Comparison of ENCODE assay signal across 8 cellular contexts in the genomic region with DNA sequence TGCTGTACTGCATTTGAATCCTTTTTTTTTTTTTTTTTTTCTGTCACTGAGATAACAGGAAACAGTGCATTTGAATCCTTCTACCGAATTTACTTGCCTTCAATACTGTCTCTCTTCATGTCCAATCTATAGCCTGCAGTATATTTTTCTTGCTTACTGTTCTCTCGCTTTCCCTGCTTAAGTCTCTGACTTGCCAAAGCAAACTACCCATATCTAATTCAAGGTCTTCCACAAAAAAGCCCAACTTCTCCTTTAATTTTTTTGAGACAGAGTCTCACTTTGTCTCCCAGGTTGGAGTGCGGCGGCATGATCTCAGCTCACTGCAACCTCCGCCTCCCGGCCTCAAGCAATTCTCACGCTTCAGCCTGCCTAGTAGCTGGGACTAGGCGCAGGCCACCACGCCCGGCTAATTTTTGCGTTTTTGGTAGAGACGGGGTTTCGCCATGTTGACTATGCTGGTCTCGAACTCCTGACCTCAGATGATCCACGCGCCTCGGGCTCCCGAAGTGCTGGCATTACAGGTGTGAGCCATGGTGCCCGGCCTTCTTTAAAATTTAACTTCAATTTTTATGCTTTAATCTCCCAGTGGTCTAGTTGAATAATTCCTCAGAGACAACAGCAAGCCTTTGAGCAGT. TPM values are rescaled to one million over a fixed set of nuclear protein-coding genes. Genes with fewer than 3 reads are reported as not detected.
DNase-seq lines count a peak whose midpoint lies in the region; ATAC-seq and TF ChIP-seq lines count a peak whose summit lies in the region.

No MANE protein-coding gene starts in this region.

- peaks cover 29 to 59% (median 41%) of the 10 kb centered on the region in 4 donors for H3K36me3 ChIP-seq in esophagus muscularis mucosa
- H3K36me3 ChIP-seq in prostate gland, result no peaks in the 10 kb centered on the region

- H3K4me3 ChIP-seq in GM12875 (ENCODE audit: low read depth, low read length) (peak overlapping the region; percentile 79), esophagus muscularis mucosa (peak overlapping the region; percentile 85 to 99 (median 93)), prostate gland (peak overlapping the region; percentile 51 to 74)

- no peak for TF ChIP-seq POLR2A in esophagus muscularis mucosa (IDR thresholded peaks at IDR 0.05; ENCODE audit: low read depth)
- no peak for TF ChIP-seq POLR2A in prostate gland (IDR thresholded peaks at IDR 0.05)

- TF ChIP-seq EP300 in esophagus muscularis mucosa (IDR thresholded peaks at IDR 0.05), result no peak

- no peak for ATAC-seq in HG02571 (IDR thresholded peaks at IDR 0.05; ENCODE audit: unreplicated experiment)

- no peaks in the 10 kb centered on the region for H3K27me3 ChIP-seq in esophagus muscularis mucosa
- H3K27me3 ChIP-seq in prostate gland (replicated peaks; ENCODE audit: insufficient read depth), result no peaks in the 10 kb centered on the region

- H3K27ac ChIP-seq in esophagus muscularis mucosa (replicated peaks in 1 of 4), result peak overlapping the region; percentile 88 to 96 (median 92)
- H3K27ac ChIP-seq in prostate gland, result no peak overlapping the region

- TF ChIP-seq CTCF in GM12875 (IDR thresholded peaks at IDR 0.05; ENCODE audit: borderline replicate concordance, insufficient read depth, low read depth, low read length) (no peak), esophagus muscularis mucosa (IDR thresholded peaks at IDR 0.05) (no peak), prostate gland (IDR thresholded peaks at IDR 0.05) (no peak)

- H3K9me3 ChIP-seq in esophagus muscularis mucosa, result no peaks in the 10 kb centered on the region
- H3K9me3 ChIP-seq in prostate gland, result no peaks in the 10 kb centered on the region

- intact Hi-C loops in esophagus muscularis mucosa (cut with DNase I) (loop anchor here (5.0 kb wide), 1 partner anchor 35 kb away; no protein-coding TSS in a partner anchor), prostate gland (cut with DNase I) (no loop called here)

- H3K4me1 ChIP-seq in esophagus muscularis mucosa (peaks cover 34 to 48% (median 43%) of the 10 kb centered on the region in 4 donors), prostate gland (replicated peaks) (peaks cover 14% of the 10 kb centered on the region)

- peak; percentile 30 for DNase-seq in RPMI7951 (ENCODE audit: low read depth)
- no peak for DNase-seq in esophagus muscularis mucosa (ENCODE audit: extremely low spot score)
- DNase-seq in prostate gland (ENCODE audit: low spot score), result no peak
- no peak for DNase-seq in DMS79 (lab: John Stamatoyannopoulos, UW)
- DNase-seq in NCI-H446 treated with DMSO at 0.1 percent for 48 hours (lab: John Stamatoyannopoulos, UW), result no peak
- no peak for DNase-seq in AG20443 (ENCODE audit: low spot score)

- 66% methylated on average over 19 of the region's 19 CpGs for WGBS in esophagus muscularis mucosa
- 56% methylated on average over 19 of the region's 19 CpGs for WGBS in prostate gland

RNA-seq across cellular contexts. Expression of a gene that starts 0.9 kb away (rescaled TPM):
- 15.3 and 18.1 TPM in 2 replicates for total RNA-seq in RPMI7951 (2014; rRNA removed; shearing (Covaris generic))
- total RNA-seq in esophagus muscularis mucosa (10 to 100 TPM; 12.0 to 17.4 (median 15.0) TPM), prostate gland (10 to 100 TPM; 13.3 to 33.8 TPM)

RNA-seq across cellular contexts. Expression of a gene that starts 1.0 kb away (rescaled TPM):
- 586 and 602 TPM in 2 replicates for total RNA-seq in RPMI7951 (2014; rRNA removed; shearing (Covaris generic))
- total RNA-seq in esophagus muscularis mucosa, result 100 to 1,000 TPM; 199 to 591 (median 327) TPM
- total RNA-seq in prostate gland, result 100 to 1,000 TPM; 206 to 234 TPM

RNA-seq across cellular contexts. Expression of a gene that starts 29.5 kb away (rescaled TPM):
- 6.4 and 8.4 TPM in 2 replicates for total RNA-seq in RPMI7951 (2014; rRNA removed; shearing (Covaris generic))
- total RNA-seq in esophagus muscularis mucosa (1 to 10 TPM; 2.3 to 7.4 (median 4.5) TPM), prostate gland (10 to 100 TPM in 1 of 2 donors, 1 to 10 TPM in 1; 3.7 to 16.0 TPM)

RNA-seq across cellular contexts. Expression of a gene that starts 46.4 kb away (rescaled TPM):
- total RNA-seq in RPMI7951 (2014; rRNA removed; shearing (Covaris generic)), result 15.1 and 15.4 TPM in 2 replicates
- total RNA-seq in esophagus muscularis mucosa, result 10 to 100 TPM; 11.9 to 17.7 (median 13.1) TPM
- total RNA-seq in prostate gland, result 10 to 100 TPM; 11.4 to 12.4 TPM

RNA-seq across cellular contexts. Expression of a gene that starts 54.9 kb away (rescaled TPM):
- 1.9 and 3.1 TPM in 2 replicates for total RNA-seq in RPMI7951 (2014; rRNA removed; shearing (Covaris generic))
- total RNA-seq in esophagus muscularis mucosa, result 10 to 100 TPM; 44.4 to 69.9 (median 62.8) TPM
- 10 to 100 TPM; 11.7 to 82.8 TPM for total RNA-seq in prostate gland

Comparison
In these comparisons a context has a peak if more than half of its experiments do, and no peak if none do; other contexts are left out.
1. H3K27ac ChIP-seq: peak in esophagus muscularis mucosa (4 of 4); none in prostate gland (0 of 2).
2. Peak in every context shown above with its lines, with median percentiles within 50 percentile points of each other: H3K4me3 ChIP-seq.